In genomic region chr6:4509506-4509905, GRCh38 we compare ENCODE assay signal across 37 cellular contexts.
"Had no signal": no experiment of that assay in that cellular context is flagged by ENCODE, and none has a peak within 500 bp of the region (broad histone marks: within the 10 kb centered on the region; RNA-seq: fewer than 3 reads in every experiment).

No MANE protein-coding gene starts in this region.

- H3K36me3 ChIP-seq: adrenal gland, brain microvascular endothelial cell, breast epithelium had no signal

- H3K9me3 Mint-ChIP-seq: activated B cell treated with CpG ODN at 0.5 μM for 24 hours; activated CD4-positive, alpha-beta memory T cell treated with anti-CD3 and anti-CD28 coated beads for 36 hours; activated CD4-positive, alpha-beta T cell treated with anti-CD3 and anti-CD28 coated beads, Interleukin-2, amount 10 ng/mL, durations not matched to agents 24 days and 14 days; activated CD8-positive, alpha-beta T cell treated with anti-CD3 and anti-CD28 coated beads for 36 hours; activated naive CD4-positive, alpha-beta T cell treated with anti-CD3 and anti-CD28 coated beads for 36 hours; activated naive CD4-positive, alpha-beta T cell treated with anti-CD3 and anti-CD28 coated beads, Interleukin-2, amount 50 U/mL, for 72 hours; activated naive CD8-positive, alpha-beta T cell treated with anti-CD3 and anti-CD28 coated beads for 36 hours; activated T-cell treated with anti-CD3 and anti-CD28 coated beads, Interleukin-2, amount 50 U/mL, for 4 hours; activated T-helper 1 cell treated with anti-CD3 and anti-CD28 coated beads, Interleukin-12 subunit alpha, Interleukin-12 subunit beta, Interleukin-2, Interleukin-4 antibody, amounts not matched to agents 30 ng/mL and 10 ng/mL and 1 ng/mL, durations not matched to agents 14 hours and 24 hours and 36 hours; activated T-helper 17 cell treated with anti-CD3 and anti-CD28 coated beads, Interleukin-2, amount 50 U/mL, for 72 hours; T-helper 1 cell treated with Interleukin-12 subunit alpha and Interleukin-12 subunit beta and Interleukin-4 antibody, amounts not matched to agents 30 μg/mL and 1 μg/mL, for 36 hours; T-helper 2 cell treated with Interferon-gamma antibody and Interleukin-4, amounts not matched to agents 5 μg/mL and 100 μg/mL, for 36 hours had no signal

- H3K27ac Mint-ChIP-seq: activated B cell treated with CpG ODN at 0.5 μM for 24 hours; activated CD4-positive, alpha-beta memory T cell treated with anti-CD3 and anti-CD28 coated beads for 36 hours; activated CD4-positive, alpha-beta T cell treated with anti-CD3 and anti-CD28 coated beads, Interleukin-2, amount 10 ng/mL, durations not matched to agents 24 days and 14 days; activated CD8-positive, alpha-beta T cell treated with anti-CD3 and anti-CD28 coated beads for 36 hours; activated naive CD4-positive, alpha-beta T cell treated with anti-CD3 and anti-CD28 coated beads for 36 hours; activated naive CD4-positive, alpha-beta T cell treated with anti-CD3 and anti-CD28 coated beads, Interleukin-2, amount 50 U/mL, for 72 hours; activated naive CD8-positive, alpha-beta T cell treated with anti-CD3 and anti-CD28 coated beads for 36 hours; activated T-cell treated with anti-CD3 and anti-CD28 coated beads, Interleukin-2, amount 50 U/mL, for 72 hours; activated T-helper 1 cell treated with anti-CD3 and anti-CD28 coated beads, Interleukin-12 subunit alpha, Interleukin-12 subunit beta, Interleukin-2, Interleukin-4 antibody, amounts not matched to agents 30 ng/mL and 10 ng/mL and 1 ng/mL, durations not matched to agents 14 hours and 24 hours and 36 hours; activated T-helper 17 cell treated with anti-CD3 and anti-CD28 coated beads, Interleukin-2, amount 50 U/mL, for 72 hours; T-helper 1 cell treated with Interleukin-12 subunit alpha and Interleukin-12 subunit beta and Interleukin-4 antibody, amounts not matched to agents 30 μg/mL and 1 μg/mL, for 36 hours; T-helper 2 cell treated with Interferon-gamma antibody and Interleukin-4, amounts not matched to agents 5 μg/mL and 100 μg/mL, for 36 hours had no signal

- H3K4me1 Mint-ChIP-seq: activated B cell treated with CpG ODN at 0.5 μM for 24 hours; activated CD4-positive, alpha-beta T cell treated with anti-CD3 and anti-CD28 coated beads, Interleukin-2, amount 10 ng/mL, durations not matched to agents 24 days and 14 days; activated naive CD8-positive, alpha-beta T cell treated with anti-CD3 and anti-CD28 coated beads for 36 hours; activated T-helper 17 cell treated with anti-CD3 and anti-CD28 coated beads, Interleukin-2, amount 50 U/mL, for 72 hours had no signal

- H3K27me3 Mint-ChIP-seq: activated CD4-positive, alpha-beta T cell treated with anti-CD3 and anti-CD28 coated beads, Interleukin-2, amount 10 ng/mL, durations not matched to agents 24 days and 14 days had no signal

- H3K27ac ChIP-seq: adrenal gland, body of pancreas, brain microvascular endothelial cell, breast epithelium, VCaP had no signal

- DNase-seq: activated B cell treated with CpG ODN at 0.5 μM for 24 hours; activated CD4-positive, alpha-beta memory T cell treated with anti-CD3 and anti-CD28 coated beads for 36 hours; activated CD4-positive, alpha-beta T cell treated with anti-CD3 and anti-CD28 coated beads for 4 hours; activated CD4-positive, alpha-beta T cell treated with anti-CD3 and anti-CD28 coated beads, Interleukin-2, amount 50 U/mL, for 1 hour; activated CD4-positive, alpha-beta T cell treated with anti-CD3 and anti-CD28 coated beads, Interleukin-2, amount 50 U/mL, for 4 hours; activated CD4-positive, CD25-positive, alpha-beta regulatory T cell treated with anti-CD3 and anti-CD28 coated beads, Interleukin-2, amount 50 U/mL, for 72 hours; activated CD8-positive, alpha-beta memory T cell treated with anti-CD3 and anti-CD28 coated beads, Interleukin-2, amount 50 U/mL, for 4 hours; activated CD8-positive, alpha-beta T cell treated with anti-CD3 and anti-CD28 coated beads for 36 hours; activated effector memory CD4-positive, alpha-beta T cell treated with anti-CD3 and anti-CD28 coated beads, Interleukin-2, amount 50 U/mL, for 16 hours; activated gamma-delta T cell treated with Interleukin-2 at 50 U/mL for 16 hours; activated naive CD4-positive, alpha-beta T cell; activated naive CD4-positive, alpha-beta T cell treated with anti-CD3 and anti-CD28 coated beads for 36 hours; activated naive CD4-positive, alpha-beta T cell treated with anti-CD3 and anti-CD28 coated beads, Interleukin-2, amount 50 U/mL, for 16 hours; activated naive CD8-positive, alpha-beta T cell treated with anti-CD3 and anti-CD28 coated beads for 36 hours; activated T-cell treated with anti-CD3 and anti-CD28 coated beads for 4 hours; activated T-cell treated with anti-CD3 and anti-CD28 coated beads, Interleukin-2, amount 50 U/mL, for 1 hour; activated T-cell treated with anti-CD3 and anti-CD28 coated beads, Interleukin-2, amount 50 U/mL, for 4 hours; activated T-cell treated with anti-CD3 and anti-CD28 coated beads, Interleukin-2, amount 50 U/mL, for 72 hours; adrenal gland; amniotic stem cell; aorta; body of pancreas; brain microvascular endothelial cell; central memory CD4-positive, alpha-beta T cell; T-helper 1 cell; T-helper 2 cell; T-helper 9 cell had no signal

- H3K4me1 ChIP-seq: adrenal gland, body of pancreas, breast epithelium had no signal

- H3K36me3 Mint-ChIP-seq: activated CD4-positive, alpha-beta memory T cell treated with anti-CD3 and anti-CD28 coated beads for 36 hours; activated naive CD4-positive, alpha-beta T cell treated with anti-CD3 and anti-CD28 coated beads, Interleukin-2, amount 50 U/mL, for 72 hours; activated naive CD8-positive, alpha-beta T cell treated with anti-CD3 and anti-CD28 coated beads for 36 hours had no signal

- H3K4me3 ChIP-seq: adrenal gland, body of pancreas, breast epithelium had no signal

- H3K27me3 ChIP-seq: adrenal gland, body of pancreas, brain microvascular endothelial cell, breast epithelium had no signal

- H3K9me3 ChIP-seq: adrenal gland, body of pancreas, breast epithelium had no signal

- FAIRE-seq: astrocyte, TTC549 had no signal

- H3K4me3 Mint-ChIP-seq: activated B cell treated with CpG ODN at 0.5 μM for 24 hours; activated CD4-positive, alpha-beta memory T cell treated with anti-CD3 and anti-CD28 coated beads for 36 hours; activated CD4-positive, alpha-beta T cell treated with anti-CD3 and anti-CD28 coated beads, Interleukin-2, amount 10 ng/mL, durations not matched to agents 24 days and 14 days; activated CD8-positive, alpha-beta T cell treated with anti-CD3 and anti-CD28 coated beads for 36 hours; activated naive CD4-positive, alpha-beta T cell treated with anti-CD3 and anti-CD28 coated beads for 36 hours; activated naive CD8-positive, alpha-beta T cell treated with anti-CD3 and anti-CD28 coated beads for 36 hours; activated T-cell treated with anti-CD3 and anti-CD28 coated beads, Interleukin-2, amount 50 U/mL, for 4 hours; activated T-cell treated with anti-CD3 and anti-CD28 coated beads, Interleukin-2, amount 50 U/mL, for 72 hours; activated T-helper 1 cell treated with anti-CD3 and anti-CD28 coated beads, Interleukin-12 subunit alpha, Interleukin-12 subunit beta, Interleukin-2, Interleukin-4 antibody, amounts not matched to agents 30 ng/mL and 10 ng/mL and 1 ng/mL, durations not matched to agents 14 hours and 24 hours and 36 hours; activated T-helper 17 cell treated with anti-CD3 and anti-CD28 coated beads, Interleukin-2, amount 50 U/mL, for 72 hours; T-helper 1 cell treated with Interleukin-12 subunit alpha and Interleukin-12 subunit beta and Interleukin-4 antibody, amounts not matched to agents 30 μg/mL and 1 μg/mL, for 36 hours; T-helper 2 cell treated with Interferon-gamma antibody and Interleukin-4, amounts not matched to agents 5 μg/mL and 100 μg/mL, for 36 hours had no signal
